ENCODE assay signal across 1 cellular context in the genomic region with DNA sequence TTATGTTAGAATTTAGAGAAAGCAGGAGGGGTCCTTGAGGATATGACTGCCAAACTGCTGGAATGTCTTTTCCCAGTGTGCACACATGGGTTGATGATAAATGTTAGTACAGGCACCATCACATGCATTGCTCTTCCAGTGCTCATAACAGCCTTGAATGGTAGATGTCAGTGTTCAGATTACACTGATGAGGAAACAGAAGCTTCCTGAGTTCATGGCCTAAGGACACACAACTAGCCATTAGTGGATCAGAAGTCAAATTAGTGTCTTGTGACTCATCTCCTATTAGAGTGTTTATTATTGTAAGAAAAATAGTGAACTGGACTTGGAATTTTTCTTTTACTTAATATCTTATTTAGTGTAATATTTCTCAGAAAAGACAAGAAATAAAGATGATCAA.
TF ChIP-seq lines count a peak whose summit lies in the region.

No MANE protein-coding gene starts in this region.

TF ChIP-seq in GM23338, 12 proteins besides CTCF, POLR2A, EP300 and RAD21 (continued from another document):
- TF ChIP-seq, protein P1, sequence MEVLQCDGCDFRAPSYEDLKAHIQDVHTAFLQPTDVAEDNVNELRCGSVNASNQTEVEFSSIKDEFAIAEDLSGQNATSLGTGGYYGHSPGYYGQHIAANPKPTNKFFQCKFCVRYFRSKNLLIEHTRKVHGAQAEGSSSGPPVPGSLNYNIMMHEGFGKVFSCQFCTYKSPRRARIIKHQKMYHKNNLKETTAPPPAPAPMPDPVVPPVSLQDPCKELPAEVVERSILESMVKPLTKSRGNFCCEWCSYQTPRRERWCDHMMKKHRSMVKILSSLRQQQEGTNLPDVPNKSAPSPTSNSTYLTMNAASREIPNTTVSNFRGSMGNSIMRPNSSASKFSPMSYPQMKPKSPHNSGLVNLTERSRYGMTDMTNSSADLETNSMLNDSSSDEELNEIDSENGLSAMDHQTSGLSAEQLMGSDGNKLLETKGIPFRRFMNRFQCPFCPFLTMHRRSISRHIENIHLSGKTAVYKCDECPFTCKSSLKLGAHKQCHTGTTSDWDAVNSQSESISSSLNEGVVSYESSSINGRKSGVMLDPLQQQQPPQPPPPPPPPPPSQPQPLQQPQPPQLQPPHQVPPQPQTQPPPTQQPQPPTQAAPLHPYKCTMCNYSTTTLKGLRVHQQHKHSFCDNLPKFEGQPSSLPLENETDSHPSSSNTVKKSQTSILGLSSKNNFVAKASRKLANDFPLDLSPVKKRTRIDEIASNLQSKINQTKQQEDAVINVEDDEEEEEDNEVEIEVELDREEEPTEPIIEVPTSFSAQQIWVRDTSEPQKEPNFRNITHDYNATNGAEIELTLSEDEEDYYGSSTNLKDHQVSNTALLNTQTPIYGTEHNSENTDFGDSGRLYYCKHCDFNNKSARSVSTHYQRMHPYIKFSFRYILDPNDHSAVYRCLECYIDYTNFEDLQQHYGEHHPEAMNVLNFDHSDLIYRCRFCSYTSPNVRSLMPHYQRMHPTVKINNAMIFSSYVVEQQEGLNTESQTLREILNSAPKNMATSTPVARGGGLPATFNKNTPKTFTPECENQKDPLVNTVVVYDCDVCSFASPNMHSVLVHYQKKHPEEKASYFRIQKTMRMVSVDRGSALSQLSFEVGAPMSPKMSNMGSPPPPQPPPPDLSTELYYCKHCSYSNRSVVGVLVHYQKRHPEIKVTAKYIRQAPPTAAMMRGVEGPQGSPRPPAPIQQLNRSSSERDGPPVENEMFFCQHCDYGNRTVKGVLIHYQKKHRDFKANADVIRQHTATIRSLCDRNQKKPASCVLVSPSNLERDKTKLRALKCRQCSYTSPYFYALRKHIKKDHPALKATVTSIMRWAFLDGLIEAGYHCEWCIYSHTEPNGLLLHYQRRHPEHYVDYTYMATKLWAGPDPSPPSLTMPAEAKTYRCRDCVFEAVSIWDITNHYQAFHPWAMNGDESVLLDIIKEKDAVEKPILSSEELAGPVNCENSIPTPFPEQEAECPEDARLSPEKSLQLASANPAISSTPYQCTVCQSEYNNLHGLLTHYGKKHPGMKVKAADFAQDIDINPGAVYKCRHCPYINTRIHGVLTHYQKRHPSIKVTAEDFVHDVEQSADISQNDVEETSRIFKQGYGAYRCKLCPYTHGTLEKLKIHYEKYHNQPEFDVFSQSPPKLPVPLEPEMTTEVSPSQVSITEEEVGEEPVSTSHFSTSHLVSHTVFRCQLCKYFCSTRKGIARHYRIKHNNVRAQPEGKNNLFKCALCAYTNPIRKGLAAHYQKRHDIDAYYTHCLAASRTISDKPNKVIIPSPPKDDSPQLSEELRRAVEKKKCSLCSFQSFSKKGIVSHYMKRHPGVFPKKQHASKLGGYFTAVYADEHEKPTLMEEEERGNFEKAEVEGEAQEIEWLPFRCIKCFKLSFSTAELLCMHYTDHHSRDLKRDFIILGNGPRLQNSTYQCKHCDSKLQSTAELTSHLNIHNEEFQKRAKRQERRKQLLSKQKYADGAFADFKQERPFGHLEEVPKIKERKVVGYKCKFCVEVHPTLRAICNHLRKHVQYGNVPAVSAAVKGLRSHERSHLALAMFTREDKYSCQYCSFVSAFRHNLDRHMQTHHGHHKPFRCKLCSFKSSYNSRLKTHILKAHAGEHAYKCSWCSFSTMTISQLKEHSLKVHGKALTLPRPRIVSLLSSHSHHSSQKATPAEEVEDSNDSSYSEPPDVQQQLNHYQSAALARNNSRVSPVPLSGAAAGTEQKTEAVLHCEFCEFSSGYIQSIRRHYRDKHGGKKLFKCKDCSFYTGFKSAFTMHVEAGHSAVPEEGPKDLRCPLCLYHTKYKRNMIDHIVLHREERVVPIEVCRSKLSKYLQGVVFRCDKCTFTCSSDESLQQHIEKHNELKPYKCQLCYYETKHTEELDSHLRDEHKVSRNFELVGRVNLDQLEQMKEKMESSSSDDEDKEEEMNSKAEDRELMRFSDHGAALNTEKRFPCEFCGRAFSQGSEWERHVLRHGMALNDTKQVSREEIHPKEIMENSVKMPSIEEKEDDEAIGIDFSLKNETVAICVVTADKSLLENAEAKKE (CRISPR knock-in tag; IDR thresholded peaks at IDR 0.05), result no peak
- TF ChIP-seq EZH2 (IDR thresholded peaks at IDR 0.05; ENCODE audit: low read depth, unreplicated experiment) (no peak), STAT1 (IDR thresholded peaks at IDR 0.05; ENCODE audit: unreplicated experiment) (no peak), NANOG (IDR thresholded peaks at IDR 0.05; ENCODE audit: borderline replicate concordance) (no peak), CREB1 (CRISPR knock-in tag; IDR thresholded peaks at IDR 0.05; ENCODE audit: low read depth) (no peak), ZNF331 (CRISPR knock-in tag; IDR thresholded peaks at IDR 0.05; ENCODE audit: low read depth) (no peak), JUNB (IDR thresholded peaks at IDR 0.05; ENCODE audit: unreplicated experiment) (no peak), POLR2AphosphoS5 (IDR thresholded peaks at IDR 0.05; ENCODE audit: low read depth) (no peak), ZNF114 (CRISPR knock-in tag; IDR thresholded peaks at IDR 0.05) (no peak)
- TF ChIP-seq, protein P2, sequence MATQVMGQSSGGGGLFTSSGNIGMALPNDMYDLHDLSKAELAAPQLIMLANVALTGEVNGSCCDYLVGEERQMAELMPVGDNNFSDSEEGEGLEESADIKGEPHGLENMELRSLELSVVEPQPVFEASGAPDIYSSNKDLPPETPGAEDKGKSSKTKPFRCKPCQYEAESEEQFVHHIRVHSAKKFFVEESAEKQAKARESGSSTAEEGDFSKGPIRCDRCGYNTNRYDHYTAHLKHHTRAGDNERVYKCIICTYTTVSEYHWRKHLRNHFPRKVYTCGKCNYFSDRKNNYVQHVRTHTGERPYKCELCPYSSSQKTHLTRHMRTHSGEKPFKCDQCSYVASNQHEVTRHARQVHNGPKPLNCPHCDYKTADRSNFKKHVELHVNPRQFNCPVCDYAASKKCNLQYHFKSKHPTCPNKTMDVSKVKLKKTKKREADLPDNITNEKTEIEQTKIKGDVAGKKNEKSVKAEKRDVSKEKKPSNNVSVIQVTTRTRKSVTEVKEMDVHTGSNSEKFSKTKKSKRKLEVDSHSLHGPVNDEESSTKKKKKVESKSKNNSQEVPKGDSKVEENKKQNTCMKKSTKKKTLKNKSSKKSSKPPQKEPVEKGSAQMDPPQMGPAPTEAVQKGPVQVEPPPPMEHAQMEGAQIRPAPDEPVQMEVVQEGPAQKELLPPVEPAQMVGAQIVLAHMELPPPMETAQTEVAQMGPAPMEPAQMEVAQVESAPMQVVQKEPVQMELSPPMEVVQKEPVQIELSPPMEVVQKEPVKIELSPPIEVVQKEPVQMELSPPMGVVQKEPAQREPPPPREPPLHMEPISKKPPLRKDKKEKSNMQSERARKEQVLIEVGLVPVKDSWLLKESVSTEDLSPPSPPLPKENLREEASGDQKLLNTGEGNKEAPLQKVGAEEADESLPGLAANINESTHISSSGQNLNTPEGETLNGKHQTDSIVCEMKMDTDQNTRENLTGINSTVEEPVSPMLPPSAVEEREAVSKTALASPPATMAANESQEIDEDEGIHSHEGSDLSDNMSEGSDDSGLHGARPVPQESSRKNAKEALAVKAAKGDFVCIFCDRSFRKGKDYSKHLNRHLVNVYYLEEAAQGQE (IDR thresholded peaks at IDR 0.05; ENCODE audit: unreplicated experiment), result no peak
TF ChIP-seq in GM23338: peak in this region for 0.
